ENCODE assay signal across 1 cellular context in the genomic region with DNA sequence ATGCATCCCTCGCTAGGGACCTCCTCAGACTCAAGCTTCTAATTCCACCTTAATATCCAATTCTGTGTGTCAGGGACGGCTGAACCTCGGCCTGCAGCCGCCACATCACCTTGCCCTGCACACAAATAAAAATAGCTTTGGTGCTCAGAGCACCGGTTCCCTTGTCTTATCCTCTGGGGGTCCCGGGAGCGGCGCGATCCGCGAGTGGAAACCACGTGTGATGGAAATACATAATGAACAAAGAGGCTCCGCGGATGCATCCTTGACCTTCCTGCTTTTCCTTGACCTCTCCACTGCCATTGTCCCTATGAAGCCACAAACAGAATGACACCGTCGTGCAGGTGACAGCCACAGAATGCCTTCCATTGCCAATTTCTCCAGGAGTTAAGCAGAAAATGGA.
TF ChIP-seq lines count a peak whose summit lies in the region.

No MANE protein-coding gene starts in this region.

TF ChIP-seq in WTC11, 78 proteins besides CTCF, POLR2A, EP300 and RAD21 (continued from another document):
- no peak for TF ChIP-seq ERG (CRISPR knock-in tag; IDR thresholded peaks at IDR 0.05)
- no peak for TF ChIP-seq KAT7 (CRISPR knock-in tag; IDR thresholded peaks at IDR 0.05; ENCODE audit: borderline replicate concordance)
- no peak for TF ChIP-seq GTF2I (CRISPR knock-in tag; conservative IDR thresholded peaks at IDR 0.05)
- TF ChIP-seq ELF4 (CRISPR knock-in tag; IDR thresholded peaks at IDR 0.05; ENCODE audit: low read depth), result no peak
- no peak for TF ChIP-seq ETV6 (CRISPR knock-in tag; IDR thresholded peaks at IDR 0.05)
- TF ChIP-seq FOXP4 (CRISPR knock-in tag; IDR thresholded peaks at IDR 0.05), result no peak
- TF ChIP-seq, protein P1, sequence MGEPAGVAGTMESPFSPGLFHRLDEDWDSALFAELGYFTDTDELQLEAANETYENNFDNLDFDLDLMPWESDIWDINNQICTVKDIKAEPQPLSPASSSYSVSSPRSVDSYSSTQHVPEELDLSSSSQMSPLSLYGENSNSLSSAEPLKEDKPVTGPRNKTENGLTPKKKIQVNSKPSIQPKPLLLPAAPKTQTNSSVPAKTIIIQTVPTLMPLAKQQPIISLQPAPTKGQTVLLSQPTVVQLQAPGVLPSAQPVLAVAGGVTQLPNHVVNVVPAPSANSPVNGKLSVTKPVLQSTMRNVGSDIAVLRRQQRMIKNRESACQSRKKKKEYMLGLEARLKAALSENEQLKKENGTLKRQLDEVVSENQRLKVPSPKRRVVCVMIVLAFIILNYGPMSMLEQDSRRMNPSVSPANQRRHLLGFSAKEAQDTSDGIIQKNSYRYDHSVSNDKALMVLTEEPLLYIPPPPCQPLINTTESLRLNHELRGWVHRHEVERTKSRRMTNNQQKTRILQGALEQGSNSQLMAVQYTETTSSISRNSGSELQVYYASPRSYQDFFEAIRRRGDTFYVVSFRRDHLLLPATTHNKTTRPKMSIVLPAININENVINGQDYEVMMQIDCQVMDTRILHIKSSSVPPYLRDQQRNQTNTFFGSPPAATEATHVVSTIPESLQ (CRISPR knock-in tag; IDR thresholded peaks at IDR 0.05), result no peak
- TF ChIP-seq MXD4 (CRISPR knock-in tag; IDR thresholded peaks at IDR 0.05; ENCODE audit: borderline replicate concordance), result no peak
